ENCODE assay signal across 11 cellular contexts in the genomic region with DNA sequence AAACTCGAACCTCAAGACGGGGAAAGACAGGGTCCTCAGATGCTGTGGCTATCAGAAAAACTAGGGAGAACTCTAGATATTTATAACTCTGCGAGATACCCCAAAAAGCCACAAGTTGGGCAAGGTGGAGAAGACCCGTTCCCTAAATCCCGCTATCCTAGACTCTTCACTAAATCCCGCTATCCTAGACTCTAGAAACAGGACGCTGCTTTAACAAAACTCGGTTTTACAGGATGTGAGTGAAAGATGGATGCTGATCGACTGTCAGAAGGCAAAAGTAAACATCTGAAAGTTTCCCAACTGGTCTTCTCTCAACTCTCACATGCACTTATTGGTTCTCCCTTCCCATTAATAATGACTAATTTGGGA. TPM values are rescaled to one million over a fixed set of nuclear protein-coding genes. Genes with fewer than 3 reads are reported as not detected.
A peak's percentile ranks its signal among the peaks of the same experiment; 100 is the strongest.
DNase-seq lines count a peak whose midpoint lies in the region; ATAC-seq and TF ChIP-seq lines count a peak whose summit lies in the region.
"Had no signal": no experiment of that assay in that cellular context is flagged by ENCODE, and none has a peak within 500 bp of the region (broad histone marks: within the 10 kb centered on the region; RNA-seq: fewer than 3 reads in every experiment).

No MANE protein-coding gene starts in this region.

- H3K9me3 ChIP-seq in PC-3 (ENCODE audit: low read length) (no peaks in the 10 kb centered on the region), endocrine pancreas (ENCODE audit: control insufficient read depth, low read length) (no peaks in the 10 kb centered on the region)
- H3K9me3 ChIP-seq: transverse colon had no signal

- H4K20me1 ChIP-seq in PC-3 (ENCODE audit: low read length): no peaks in the 10 kb centered on the region

- H3K36me3 Mint-ChIP-seq in activated T-cell treated with anti-CD3 and anti-CD28 coated beads, Interleukin-2, amount 50 U/mL, for 24 hours (ENCODE audit: low read depth): peaks cover 2% of the 10 kb centered on the region
- H3K36me3 Mint-ChIP-seq in progenitor cell of endocrine pancreas (ENCODE audit: insufficient read depth): no peaks in the 10 kb centered on the region

- no peaks in the 10 kb centered on the region for H3K79me2 ChIP-seq in PC-3 (ENCODE audit: low read length)

- H3K9me2 ChIP-seq in PC-3 (replicated peaks; ENCODE audit: low read length): no peaks in the 10 kb centered on the region

- H3K27ac Mint-ChIP-seq in activated T-cell treated with anti-CD3 and anti-CD28 coated beads, Interleukin-2, amount 50 U/mL, for 24 hours: no peak overlapping the region
- no peak overlapping the region for H3K27ac Mint-ChIP-seq in progenitor cell of endocrine pancreas

- peaks cover 6% of the 10 kb centered on the region; the same call in 1 of the 2 replicates for H3K4me1 ChIP-seq in PC-3 (ENCODE audit: insufficient read depth, low read length)
- H3K4me1 ChIP-seq in endocrine pancreas (ENCODE audit: control insufficient read depth, insufficient read depth, low read length): no peaks in the 10 kb centered on the region
- H3K4me1 ChIP-seq: transverse colon had no signal

- peak overlapping the region; percentile 83 for H3K4me3 Mint-ChIP-seq in activated T-cell treated with anti-CD3 and anti-CD28 coated beads, Interleukin-2, amount 50 U/mL, for 24 hours
- H3K4me3 Mint-ChIP-seq in progenitor cell of endocrine pancreas (ENCODE audit: low read depth): peak overlapping the region; percentile 93

- no peak for TF ChIP-seq CTCF in PC-3 (conservative IDR thresholded peaks at IDR 0.05; ENCODE audit: low read depth, low read length)
- TF ChIP-seq CTCF in progenitor cell of endocrine pancreas (IDR thresholded peaks at IDR 0.05; ENCODE audit: unreplicated experiment): no peak

- DNase-seq in activated T-cell treated with anti-CD3 and anti-CD28 coated beads, Interleukin-2, amount 50 U/mL, for 24 hours: no peak
- DNase-seq in activated T-cell treated with anti-CD3 and anti-CD28 coated beads, Interleukin-2, amount 50 U/mL, for 48 hours: no peak
- no peak for DNase-seq in PC-3
- DNase-seq in progenitor cell of endocrine pancreas (ENCODE audit: low spot score, unreplicated experiment): no peak
- DNase-seq in mucosa of gallbladder (ENCODE audit: low spot score): no peak
- DNase-seq in SHP77 (lab: John Stamatoyannopoulos, UW): no peak
- DNase-seq in AML-193 (lab: John Stamatoyannopoulos, UW): no peak
- DNase-seq: NCI-H1694 treated with DMSO at 0.1 percent for 48 hours had no signal

- BruUV-seq in PC-3 (replicated peaks; lab: Mats Ljungman, UMichigan): no TSS peak

- no peak overlapping the region for H3K9ac ChIP-seq in PC-3 (ENCODE audit: low read length)
- H3K9ac ChIP-seq in endocrine pancreas (ENCODE audit: control insufficient read depth, insufficient read depth, low read length): no peak overlapping the region

- H3K4me3 ChIP-seq in PC-3 (ENCODE audit: low read length): peak overlapping the region; percentile 89; the same call in 1 of the 2 replicates
- H3K4me3 ChIP-seq in endocrine pancreas (ENCODE audit: control insufficient read depth, insufficient read depth, low read length): peak overlapping the region; percentile 25

- no peaks in the 10 kb centered on the region for H3K9me3 Mint-ChIP-seq in activated T-cell treated with anti-CD3 and anti-CD28 coated beads, Interleukin-2, amount 50 U/mL, for 24 hours
- peaks cover 7% of the 10 kb centered on the region for H3K9me3 Mint-ChIP-seq in progenitor cell of endocrine pancreas (ENCODE audit: low read depth)

- H3K27me3 ChIP-seq in PC-3 (ENCODE audit: low read length) (no peaks in the 10 kb centered on the region), endocrine pancreas (ENCODE audit: control insufficient read depth, insufficient read depth, low read length) (no peaks in the 10 kb centered on the region)
- H3K27me3 ChIP-seq: transverse colon had no signal

- no peaks in the 10 kb centered on the region for H3F3A ChIP-seq in PC-3 (ENCODE audit: low read length, unreplicated experiment)

- H3K4me2 ChIP-seq in PC-3 (ENCODE audit: low read length): peak overlapping the region; percentile 95; the same call in 1 of the 2 replicates

- POLR2A ChIA-PET in PC-3 (lab: Charles Lee; ENCODE audit: unreplicated experiment): no interaction called here

- H3K27ac ChIP-seq in PC-3 (ENCODE audit: low read length): no peak overlapping the region
- H3K27ac ChIP-seq: VCaP had no signal

- H3K4me1 Mint-ChIP-seq in activated T-cell treated with anti-CD3 and anti-CD28 coated beads, Interleukin-2, amount 50 U/mL, for 24 hours (ENCODE audit: low read depth): peaks cover 6% of the 10 kb centered on the region
- H3K4me1 Mint-ChIP-seq in progenitor cell of endocrine pancreas (ENCODE audit: low read depth): peaks cover 4% of the 10 kb centered on the region

- H2AFZ ChIP-seq in PC-3 (ENCODE audit: low read length): peak overlapping the region; percentile 100; the same call in 1 of the 2 replicates

- CTCF ChIA-PET in PC-3 (lab: Charles Lee): no interaction called here

- no peaks in the 10 kb centered on the region for H3K36me3 ChIP-seq in PC-3 (ENCODE audit: low read depth, low read length)
- no peaks in the 10 kb centered on the region for H3K36me3 ChIP-seq in endocrine pancreas (ENCODE audit: control insufficient read depth, insufficient read depth, low read length)
- H3K36me3 ChIP-seq: transverse colon had no signal

- intact Hi-C loops in PC-3 (cut with micrococcal nuclease): loop anchor here (10.0 kb wide), 1 partner anchor 92 kb away; a partner anchor contains a TSS

- ATAC-seq in PC-3: no peak

- peaks cover 18% of the 10 kb centered on the region for H3K27me3 Mint-ChIP-seq in activated T-cell treated with anti-CD3 and anti-CD28 coated beads, Interleukin-2, amount 50 U/mL, for 24 hours
- H3K27me3 Mint-ChIP-seq in progenitor cell of endocrine pancreas: no peaks in the 10 kb centered on the region

RNA-seq across cellular contexts. Expression of a gene that starts 0.3 kb away (rescaled TPM):
- total RNA-seq in PC-3 (2014; rRNA removed) (not detected in 2 replicates), progenitor cell of endocrine pancreas (not detected in 2 replicates), mucosa of gallbladder (not detected)
- total RNA-seq: transverse colon had no signal

RNA-seq across cellular contexts. Expression of a gene that starts 0.4 kb away (rescaled TPM):
- total RNA-seq in PC-3 (2014; rRNA removed) (4.8 and 9.9 TPM in 2 replicates), progenitor cell of endocrine pancreas (16.0 and 16.4 TPM in 2 replicates), mucosa of gallbladder (3.2 TPM)
